ENCODE assay signal across 14 cellular contexts in the genomic region with DNA sequence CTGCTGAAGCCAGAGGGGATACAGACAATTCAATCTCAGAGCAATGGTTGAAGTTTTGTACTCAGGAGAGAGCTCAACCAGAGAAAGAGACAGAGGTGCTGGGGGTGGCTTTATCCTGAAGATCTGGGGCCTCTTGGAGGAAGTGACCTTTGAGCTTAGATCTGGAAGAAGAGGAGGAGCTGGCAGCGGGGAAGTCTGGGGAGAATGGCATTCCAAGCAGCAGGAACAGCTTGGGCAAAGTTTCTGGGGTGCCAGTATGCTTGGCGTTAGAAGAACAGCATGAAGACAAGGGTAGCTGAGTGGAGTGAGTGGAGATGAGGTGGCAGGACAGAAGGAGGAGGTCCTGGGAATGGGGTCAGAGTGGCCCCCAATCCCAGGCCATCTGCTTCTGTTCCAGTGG. TPM values are rescaled to one million over a fixed set of nuclear protein-coding genes. Genes with fewer than 3 reads are reported as not detected.
DNase-seq lines count a peak whose midpoint lies in the region; ATAC-seq, FAIRE-seq and TF ChIP-seq lines count a peak whose summit lies in the region.
"Had no signal": no experiment of that assay in that cellular context is flagged by ENCODE, and none has a peak within 500 bp of the region (broad histone marks: within the 10 kb centered on the region; RNA-seq: fewer than 3 reads in every experiment).

No MANE protein-coding gene starts in this region.

- peak overlapping the region; percentile 75 to 94 (median 90) for H3K27ac Mint-ChIP-seq in CD4-positive, alpha-beta memory T cell
- H3K27ac Mint-ChIP-seq in dendritic cell treated with granulocyte-macrophage colony-stimulating factor and Interleukin-4, amounts not matched to agents 40 ng/mL and 50 ng/mL, for 4 days, result peak overlapping the region; percentile 71
- no peak overlapping the region for H3K27ac Mint-ChIP-seq in nephron progenitor cell

- no peaks in the 10 kb centered on the region for H3K36me3 ChIP-seq in CD4-positive, alpha-beta memory T cell (ENCODE audit: insufficient read depth, low read length)
- peaks cover 17% of the 10 kb centered on the region for H3K36me3 ChIP-seq in OCI-LY3 (replicated peaks; ENCODE audit: low read depth, low read length)

- POLR2A ChIA-PET in CD4-positive, alpha-beta memory T cell (lab: Charles Lee; ENCODE audit: partially characterized antibody), result interaction anchor here (0.6 to 13.3 kb wide), 9 partner anchors 8 to 173 kb away, joined by 3 to 159 read pairs (median 6); a partner anchor contains a TSS

- no peak for DNase-seq in CD4-positive, alpha-beta memory T cell
- no peak for DNase-seq in nephron progenitor cell
- DNase-seq in RCC 7860 (ENCODE audit: low spot score), result no peak
- DNase-seq in H4 (ENCODE audit: low spot score), result no peak
- DNase-seq: MM.1S, NCI-H748 treated with DMSO at 0.1 percent for 48 hours, T-helper 9 cell had no signal

- H3K4me3 ChIP-seq in CD4-positive, alpha-beta memory T cell (ENCODE audit: low read length in 2 of 2), result no peak overlapping the region
- peak overlapping the region; percentile 79; the same call in 1 of the 2 replicates for H3K4me3 ChIP-seq in OCI-LY3 (ENCODE audit: low read length)

- no peaks in the 10 kb centered on the region for H3K79me2 ChIP-seq in OCI-LY3 (ENCODE audit: low read length)

- peaks cover 13 to 30% (median 20%) of the 10 kb centered on the region in 4 donors for H3K4me1 Mint-ChIP-seq in CD4-positive, alpha-beta memory T cell
- H3K4me1 Mint-ChIP-seq in dendritic cell treated with granulocyte-macrophage colony-stimulating factor and Interleukin-4, amounts not matched to agents 40 ng/mL and 50 ng/mL, for 4 days (ENCODE audit: low read depth), result peaks cover 63% of the 10 kb centered on the region
- H3K4me1 Mint-ChIP-seq in nephron progenitor cell, result peaks cover 23% of the 10 kb centered on the region

- ATAC-seq in GM18519 (IDR thresholded peaks at IDR 0.05; ENCODE audit: low FRiP score, unreplicated experiment) (no peak), GM18858 (IDR thresholded peaks at IDR 0.05; ENCODE audit: unreplicated experiment) (no peak)

- CTCF ChIA-PET in CD4-positive, alpha-beta memory T cell (lab: Charles Lee; ENCODE audit: partially characterized antibody), result interaction anchor here (1.0 to 7.4 kb wide), 9 partner anchors 11 to 219 kb away, joined by 3 to 125 read pairs (median 7); a partner anchor contains a TSS

- H2AFZ ChIP-seq in OCI-LY3 (ENCODE audit: low read depth, low read length), result no peak overlapping the region

- peaks cover 30% of the 10 kb centered on the region for H3K4me1 ChIP-seq in CD4-positive, alpha-beta memory T cell (ENCODE audit: insufficient read depth, low read length)
- peaks cover 28% of the 10 kb centered on the region for H3K4me1 ChIP-seq in OCI-LY3 (ENCODE audit: low read length)

- no peaks in the 10 kb centered on the region for H3K27me3 Mint-ChIP-seq in CD4-positive, alpha-beta memory T cell
- no peaks in the 10 kb centered on the region for H3K27me3 Mint-ChIP-seq in dendritic cell treated with granulocyte-macrophage colony-stimulating factor and Interleukin-4, amounts not matched to agents 40 ng/mL and 50 ng/mL, for 4 days
- H3K27me3 Mint-ChIP-seq in nephron progenitor cell (ENCODE audit: low read depth, poor library complexity), result peaks cover 57% of the 10 kb centered on the region

- peak overlapping the region; percentile 74 to 89 (median 83) for H3K4me3 Mint-ChIP-seq in CD4-positive, alpha-beta memory T cell
- peak overlapping the region; percentile 74 for H3K4me3 Mint-ChIP-seq in dendritic cell treated with granulocyte-macrophage colony-stimulating factor and Interleukin-4, amounts not matched to agents 40 ng/mL and 50 ng/mL, for 4 days
- peak overlapping the region; percentile 82 for H3K4me3 Mint-ChIP-seq in nephron progenitor cell

- H3K9me3 Mint-ChIP-seq in CD4-positive, alpha-beta memory T cell, result no peaks in the 10 kb centered on the region
- no peaks in the 10 kb centered on the region for H3K9me3 Mint-ChIP-seq in dendritic cell treated with granulocyte-macrophage colony-stimulating factor and Interleukin-4, amounts not matched to agents 40 ng/mL and 50 ng/mL, for 4 days
- H3K9me3 Mint-ChIP-seq in nephron progenitor cell, result no peaks in the 10 kb centered on the region

- H3K9ac ChIP-seq in OCI-LY3 (ENCODE audit: low read length), result no peak overlapping the region

- no peak overlapping the region for H3K27ac ChIP-seq in CD4-positive, alpha-beta memory T cell (ENCODE audit: low read depth, low read length)
- H3K27ac ChIP-seq in OCI-LY3 (ENCODE audit: low read length), result no peak overlapping the region

- H3K4me2 ChIP-seq in OCI-LY3 (ENCODE audit: low read length), result no peak overlapping the region

- H4K20me1 ChIP-seq in OCI-LY3 (ENCODE audit: insufficient read depth, low read length), result peaks cover 13% of the 10 kb centered on the region; the same call in 1 of the 2 replicates

- TF ChIP-seq CTCF in OCI-LY3 (IDR thresholded peaks at IDR 0.05; ENCODE audit: low read depth, low read length), result no peak
- no peak for TF ChIP-seq CTCF in nephron progenitor cell (IDR thresholded peaks at IDR 0.05)

- intact Hi-C loops in CD4-positive, alpha-beta memory T cell (cut with micrococcal nuclease), result no loop called here
- intact Hi-C loops in dendritic cell treated with granulocyte-macrophage colony-stimulating factor and Interleukin-4, amounts not matched to agents 40 ng/mL and 50 ng/mL, for 4 days (cut with micrococcal nuclease), result no loop called here

- no peaks in the 10 kb centered on the region for H3K9me3 ChIP-seq in CD4-positive, alpha-beta memory T cell (ENCODE audit: control insufficient read depth in 1 of 2, low read length in 2 of 2)
- no peaks in the 10 kb centered on the region for H3K9me3 ChIP-seq in OCI-LY3 (ENCODE audit: insufficient read depth, low read length)

- no peaks in the 10 kb centered on the region for H3K27me3 ChIP-seq in CD4-positive, alpha-beta memory T cell (ENCODE audit: insufficient read depth, low read length)
- H3K27me3 ChIP-seq in OCI-LY3 (ENCODE audit: low read depth, low read length), result peaks cover 5% of the 10 kb centered on the region; the same call in 1 of the 2 replicates

- FAIRE-seq in RCC 7860 (lab: Jason Lieb, UNC), result no peak
- FAIRE-seq: D721Med, keratinocyte had no signal

- peaks cover 0 to 9% of the 10 kb centered on the region in 2 donors for H3K36me3 Mint-ChIP-seq in CD4-positive, alpha-beta memory T cell
- H3K36me3 Mint-ChIP-seq in dendritic cell treated with granulocyte-macrophage colony-stimulating factor and Interleukin-4, amounts not matched to agents 40 ng/mL and 50 ng/mL, for 4 days (ENCODE audit: low read depth), result peaks cover 28% of the 10 kb centered on the region
- H3K36me3 Mint-ChIP-seq in nephron progenitor cell (ENCODE audit: low read depth), result no peaks in the 10 kb centered on the region

RNA-seq across cellular contexts. Expression of a gene that starts 11.3 kb away (rescaled TPM):
- 10 to 100 TPM; 51.6 to 53.9 TPM for total RNA-seq in CD4-positive, alpha-beta memory T cell
- polyA plus RNA-seq in CD4-positive, alpha-beta memory T cell, result 10 to 100 TPM in 1 of 2 donors, 1 to 10 TPM in 1; 4.3 to 16.7 TPM
- 2.4 and 3.1 TPM in 2 replicates for total RNA-seq in H4 (2014; rRNA removed; shearing (Covaris generic))

RNA-seq across cellular contexts. Expression of a gene that starts 22.2 kb away (rescaled TPM):
- 10 to 100 TPM; 39.3 to 42.1 TPM for total RNA-seq in CD4-positive, alpha-beta memory T cell
- polyA plus RNA-seq in CD4-positive, alpha-beta memory T cell, result 10 to 100 TPM; 35.0 to 55.1 TPM
- 2.4 TPM in 2 replicates for total RNA-seq in H4 (2014; rRNA removed; shearing (Covaris generic))
- total RNA-seq: renal cortical epithelial cell had no signal

RNA-seq across cellular contexts. Expression of a gene that starts 44.1 kb away (rescaled TPM):
- total RNA-seq in CD4-positive, alpha-beta memory T cell, result 10 to 100 TPM; 18.1 to 23.0 TPM
- polyA plus RNA-seq in CD4-positive, alpha-beta memory T cell, result 1 to 10 TPM; 1.5 to 6.6 TPM
- 9.8 and 25.1 TPM in 2 replicates for total RNA-seq in H4 (2014; rRNA removed; shearing (Covaris generic))

Comparison
In these comparisons a context has a peak if more than half of its experiments do, and no peak if none do; other contexts are left out.
1. RNA of a gene that starts 11.3 kb away (total RNA-seq): 51.6 to 53.9 TPM in CD4-positive, alpha-beta memory T cell; 2.4 to 3.1 TPM in H4; every median in the first group is over 10 times any median in the second.
2. RNA of a gene that starts 22.2 kb away (total RNA-seq): 39.3 to 42.1 TPM in CD4-positive, alpha-beta memory T cell; 2.4 TPM in H4; every median in the first group is over 10 times any median in the second.
3. Peak in every context shown above with its lines, with median percentiles within 50 percentile points of each other: H3K4me3 Mint-ChIP-seq.